ENCODE assay signal across 20 cellular contexts in the genomic region with DNA sequence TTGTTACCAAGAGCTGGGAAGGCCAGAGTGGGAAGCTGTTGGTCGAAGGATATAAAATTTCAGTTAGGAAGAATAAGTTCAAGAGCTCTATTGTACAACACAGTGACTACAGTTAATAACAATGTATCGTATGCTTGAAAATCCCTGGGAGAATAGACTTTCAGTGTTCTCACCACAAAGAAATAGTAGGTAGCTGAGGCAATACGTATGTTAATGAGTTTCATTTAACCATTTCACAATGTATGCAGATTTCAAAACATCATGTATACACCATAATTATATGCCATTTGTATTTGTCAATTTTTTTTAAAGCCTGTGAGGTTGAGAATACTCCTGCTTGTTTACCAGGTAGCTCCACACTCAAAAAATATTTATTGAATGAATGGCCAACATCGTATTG. TPM values are rescaled to one million over a fixed set of nuclear protein-coding genes. Genes with fewer than 3 reads are reported as not detected.
"Had no signal": no experiment of that assay in that cellular context is flagged by ENCODE, and none has a peak within 500 bp of the region (broad histone marks: within the 10 kb centered on the region; RNA-seq: fewer than 3 reads in every experiment).

No MANE protein-coding gene starts in this region.

- FAIRE-seq: endometrium, pancreas had no signal

- ATAC-seq: activated T-cell treated with anti-CD3 and anti-CD28 coated beads, Interleukin-2, amount 50 U/mL, for 4 hours; foreskin keratinocyte; left lung; naive thymus-derived CD8-positive, alpha-beta T cell; pancreas; stimulated activated naive CD8-positive, alpha-beta T cell treated with anti-CD3 and anti-CD28 coated beads, Interleukin-15, Interleukin-2, amounts not matched to agents 100 U/mL and 50 U/mL, for 24 hours had no signal

- H3K36me3 ChIP-seq: ascending aorta, left lung, pancreas, transverse colon, vagina had no signal

- H3K4me3 Mint-ChIP-seq: activated naive CD4-positive, alpha-beta T cell treated with anti-CD3 and anti-CD28 coated beads for 36 hours; activated T-cell treated with anti-CD3 and anti-CD28 coated beads, Interleukin-2, amount 50 U/mL, for 4 hours; memory B cell; naive thymus-derived CD8-positive, alpha-beta T cell had no signal

- H3K36me3 Mint-ChIP-seq: memory B cell; naive thymus-derived CD8-positive, alpha-beta T cell had no signal

- H3K27ac ChIP-seq: foreskin keratinocyte, left lung, pancreas, transverse colon, vagina had no signal

- H3K27me3 ChIP-seq: ascending aorta, foreskin keratinocyte, transverse colon, vagina had no signal

- DNase-seq: activated CD4-positive, alpha-beta T cell treated with anti-CD3 and anti-CD28 coated beads, Interleukin-2, amount 50 U/mL, for 1 hour; activated CD4-positive, CD25-positive, alpha-beta regulatory T cell treated with anti-CD3 and anti-CD28 coated beads, Interleukin-2, amount 50 U/mL, for 72 hours; activated CD8-positive, alpha-beta memory T cell treated with anti-CD3 and anti-CD28 coated beads, Interleukin-2, amount 50 U/mL, for 4 hours; activated naive CD4-positive, alpha-beta T cell treated with anti-CD3 and anti-CD28 coated beads for 36 hours; activated T-cell treated with anti-CD3 and anti-CD28 coated beads, Interleukin-2, amount 50 U/mL, for 4 hours; foreskin keratinocyte; hippocampal formation; islet precursor cell; left lung; naive thymus-derived CD8-positive, alpha-beta T cell; pancreas; stimulated activated CD4-positive, alpha-beta T cell treated with anti-CD3 and anti-CD28 coated beads, Interleukin-2, amount 100 ng/mL, for 24 hours; stimulated activated naive CD8-positive, alpha-beta T cell treated with anti-CD3 and anti-CD28 coated beads, Interleukin-15, Interleukin-2, amounts not matched to agents 100 U/mL and 50 U/mL, for 24 hours; transverse colon had no signal

- H3K4me1 Mint-ChIP-seq: memory B cell; naive thymus-derived CD8-positive, alpha-beta T cell had no signal

- H3K4me1 ChIP-seq: left lung, pancreas, transverse colon, vagina had no signal

- H3K4me3 ChIP-seq: ascending aorta, coronary artery, left lung, pancreas, transverse colon, vagina had no signal

- H3K27ac Mint-ChIP-seq: activated naive CD4-positive, alpha-beta T cell treated with anti-CD3 and anti-CD28 coated beads for 36 hours; memory B cell; naive thymus-derived CD8-positive, alpha-beta T cell had no signal

- H3K9me3 ChIP-seq: ascending aorta, left lung, pancreas, transverse colon, vagina had no signal

- H3K9me3 Mint-ChIP-seq: activated naive CD4-positive, alpha-beta T cell treated with anti-CD3 and anti-CD28 coated beads for 36 hours; activated T-cell treated with anti-CD3 and anti-CD28 coated beads, Interleukin-2, amount 50 U/mL, for 4 hours had no signal

RNA-seq across cellular contexts. Expression of gene MYOCD, which starts 41.5 kb away (rescaled TPM):
- total RNA-seq: activated naive CD4-positive, alpha-beta T cell treated with anti-CD3 and anti-CD28 coated beads for 36 hours; foreskin keratinocyte; naive thymus-derived CD8-positive, alpha-beta T cell; T-helper 1 cell treated with Interleukin-12 subunit alpha and Interleukin-12 subunit beta and Interleukin-4 antibody, amounts not matched to agents 30 ng/mL and 1 ng/mL, for 36 hours had no signal
- polyA plus RNA-seq: naive thymus-derived CD8-positive, alpha-beta T cell had no signal
